In genomic region chr15:64681424-64682024, GRCh38 we compare ENCODE assay signal across 8 cellular contexts.
DNase-seq lines count a peak whose midpoint lies in the region; ATAC-seq and TF ChIP-seq lines count a peak whose summit lies in the region.

No MANE protein-coding gene starts in this region.

- ATAC-seq in mucosa of descending colon (peak; percentile 84), GM18907 (IDR thresholded peaks at IDR 0.05; ENCODE audit: unreplicated experiment) (no peak)

- H3K9me3 ChIP-seq in mucosa of descending colon, result no peaks in the 10 kb centered on the region

- H3K4me1 ChIP-seq in mucosa of descending colon (ENCODE audit: low read depth), result no peaks in the 10 kb centered on the region

- intact Hi-C loops in mucosa of descending colon (cut with DNase I, micrococcal nuclease), result no loop called here

- H3K36me3 ChIP-seq in mucosa of descending colon (ENCODE audit: low read depth), result peaks cover 4% of the 10 kb centered on the region

- DNase-seq in DMS79 treated with DMSO at 0.1 percent for 48 hours (lab: John Stamatoyannopoulos, UW), result peak; percentile 12
- DNase-seq in DMS79 (lab: John Stamatoyannopoulos, UW), result no peak
- peak; percentile 71 for DNase-seq in LHCN-M2 (ENCODE audit: low read depth)
- DNase-seq in SHP77 treated with DMSO at 0.1 percent for 48 hours (lab: John Stamatoyannopoulos, UW), result peak; percentile 68
- peak; percentile 77 to 81 for DNase-seq in erythroblast (lab: John Stamatoyannopoulos, UW)
- DNase-seq in mucosa of descending colon, result peak in 1 of 3 donors; percentile 58
- no peak for DNase-seq in activated effector memory CD4-positive, alpha-beta T cell treated with Interleukin-2 at 50 U/mL for 16 hours

- TF ChIP-seq CTCF in mucosa of descending colon (IDR thresholded peaks at IDR 0.05), result peak; percentile 29

- H3K4me3 ChIP-seq in mucosa of descending colon, result no peak overlapping the region

- TF ChIP-seq POLR2A in erythroblast (IDR thresholded peaks at IDR 0.05; ENCODE audit: low read length), result no peak

Comparison
In these comparisons a context has a peak if more than half of its experiments do, and no peak if none do; other contexts are left out.
1. DNase-seq: peak in DMS79 treated with DMSO at 0.1 percent for 48 hours (single experiment), LHCN-M2 (single experiment), SHP77 treated with DMSO at 0.1 percent for 48 hours (single experiment) and erythroblast (2 of 2); none in DMS79 (single experiment) and activated effector memory CD4-positive, alpha-beta T cell treated with Interleukin-2 at 50 U/mL for 16 hours (single experiment).